Comparison of ENCODE assay signal across 8 cellular contexts in genomic region chr10:114498413-114499111, GRCh38.
DNase-seq lines count a peak whose midpoint lies in the region; ATAC-seq and TF ChIP-seq lines count a peak whose summit lies in the region.

No MANE protein-coding gene starts in this region.

- POLR2A ChIA-PET in WTC11 (lab: Charles Lee), result interaction anchor here (0.8 kb wide), 1 partner anchor 25 kb away, joined by 3 read pairs; no protein-coding TSS in a partner anchor

- no peak for TF ChIP-seq EP300 in transverse colon (IDR thresholded peaks at IDR 0.05; ENCODE audit: low read depth)

- no peaks in the 10 kb centered on the region for H3K27me3 ChIP-seq in transverse colon

- peak overlapping the region; percentile 96 for H3K27ac Mint-ChIP-seq in activated naive CD4-positive, alpha-beta T cell treated with anti-CD3 and anti-CD28 coated beads for 36 hours
- 0 out of 2 replicates have a peak overlapping the region, but pooled peaks have one; percentile 10 for H3K27ac Mint-ChIP-seq in WTC11

- peaks cover 87% of the 10 kb centered on the region for H3K4me1 Mint-ChIP-seq in activated naive CD4-positive, alpha-beta T cell treated with anti-CD3 and anti-CD28 coated beads for 36 hours (ENCODE audit: low read depth)
- peaks cover 4% of the 10 kb centered on the region for H3K4me1 Mint-ChIP-seq in WTC11

- peaks cover 9 to 41% (median 20%) of the 10 kb centered on the region in 4 donors for H3K4me1 ChIP-seq in transverse colon

- H3K9me3 ChIP-seq in transverse colon, result no peaks in the 10 kb centered on the region

- in situ Hi-C loops in transverse colon (cut with MboI; ENCODE audit: low pct_ligation_motif_present in 1 of 4, low pct_unique_long_range_greater_than_20kb in 1 of 4, low sequenced_read_pairs in 3 of 4), result no loop called here

- H3K4me3 Mint-ChIP-seq in activated naive CD4-positive, alpha-beta T cell treated with anti-CD3 and anti-CD28 coated beads for 36 hours, result peak overlapping the region; percentile 56
- no peak overlapping the region for H3K4me3 Mint-ChIP-seq in WTC11

- no peaks in the 10 kb centered on the region for H3K36me3 ChIP-seq in transverse colon

- no peak overlapping the region for H3K4me3 ChIP-seq in transverse colon

- ATAC-seq in HG02970 (IDR thresholded peaks at IDR 0.05; ENCODE audit: low FRiP score, unreplicated experiment), result peak; percentile 58
- no peak for ATAC-seq in WTC11

- H3K36me3 Mint-ChIP-seq in activated naive CD4-positive, alpha-beta T cell treated with anti-CD3 and anti-CD28 coated beads for 36 hours (ENCODE audit: low read depth), result peaks cover 27% of the 10 kb centered on the region
- peaks cover 5% of the 10 kb centered on the region for H3K36me3 Mint-ChIP-seq in WTC11

- TF ChIP-seq CTCF in WTC11 (IDR thresholded peaks at IDR 0.05), result no peak
- no peak for TF ChIP-seq CTCF in transverse colon (IDR thresholded peaks at IDR 0.05)

- peak; percentile 35 for DNase-seq in activated naive CD4-positive, alpha-beta T cell treated with anti-CD3 and anti-CD28 coated beads for 36 hours
- no peak for DNase-seq in activated naive CD4-positive, alpha-beta T cell treated with anti-CD3 and anti-CD28 coated beads, Interleukin-2, amount 50 U/mL, for 16 hours
- DNase-seq in WTC11 (ENCODE audit: low spot score) (no peak), transverse colon (no peak), NCI-H128 (lab: John Stamatoyannopoulos, UW; ENCODE audit: unreplicated experiment) (no peak), DMS53 treated with DMSO at 0.1 percent for 48 hours (lab: John Stamatoyannopoulos, UW; ENCODE audit: unreplicated experiment) (no peak), anterior cingulate cortex (lab: John Stamatoyannopoulos, UW) (no peak)

- CTCF ChIA-PET in activated naive CD4-positive, alpha-beta T cell treated with anti-CD3 and anti-CD28 coated beads for 36 hours (lab: Charles Lee), result interaction anchor here (0.7 to 7.3 kb wide), 10 partner anchors 16 to 194 kb away, joined by 3 to 63 read pairs (median 4); no protein-coding TSS in a partner anchor
- CTCF ChIA-PET in WTC11 (lab: Charles Lee), result interaction anchor here (1.8 kb wide), 1 partner anchor 48 kb away, joined by 6 read pairs; no protein-coding TSS in a partner anchor

- H3K9me3 Mint-ChIP-seq in activated naive CD4-positive, alpha-beta T cell treated with anti-CD3 and anti-CD28 coated beads for 36 hours, result peaks cover 2% of the 10 kb centered on the region
- H3K9me3 Mint-ChIP-seq in WTC11, result peaks cover 3% of the 10 kb centered on the region; the same call in 1 of the 2 replicates

- H3K27ac ChIP-seq in transverse colon, result peak overlapping the region; percentile 85 to 90 (median 88)

- TF ChIP-seq POLR2A in transverse colon (IDR thresholded peaks at IDR 0.05), result no peak

- intact Hi-C loops in activated naive CD4-positive, alpha-beta T cell treated with anti-CD3 and anti-CD28 coated beads for 36 hours (cut with micrococcal nuclease), result loop anchor here (1.0 to 10.0 kb wide), 9 partner anchors 10 to 644 kb away; partner anchors contain the start of genes CCDC186, DCLRE1A, NHLRC2 and TRUB1
- intact Hi-C loops in transverse colon (cut with DNase I; ENCODE audit: low total_unique reads), result no loop called here

- no peaks in the 10 kb centered on the region for H3K27me3 Mint-ChIP-seq in activated naive CD4-positive, alpha-beta T cell treated with anti-CD3 and anti-CD28 coated beads for 36 hours (ENCODE audit: low read depth)
- no peaks in the 10 kb centered on the region for H3K27me3 Mint-ChIP-seq in WTC11 (ENCODE audit: low read depth)

- 67 to 75% methylated on average over 1 to 2 of the region's 2 CpGs for WGBS in transverse colon (ENCODE audit: low coverage in 1 of 2), 2 donors

TF ChIP-seq in WTC11, 78 proteins besides CTCF, POLR2A, EP300 and RAD21:
- TF ChIP-seq, protein P1, sequence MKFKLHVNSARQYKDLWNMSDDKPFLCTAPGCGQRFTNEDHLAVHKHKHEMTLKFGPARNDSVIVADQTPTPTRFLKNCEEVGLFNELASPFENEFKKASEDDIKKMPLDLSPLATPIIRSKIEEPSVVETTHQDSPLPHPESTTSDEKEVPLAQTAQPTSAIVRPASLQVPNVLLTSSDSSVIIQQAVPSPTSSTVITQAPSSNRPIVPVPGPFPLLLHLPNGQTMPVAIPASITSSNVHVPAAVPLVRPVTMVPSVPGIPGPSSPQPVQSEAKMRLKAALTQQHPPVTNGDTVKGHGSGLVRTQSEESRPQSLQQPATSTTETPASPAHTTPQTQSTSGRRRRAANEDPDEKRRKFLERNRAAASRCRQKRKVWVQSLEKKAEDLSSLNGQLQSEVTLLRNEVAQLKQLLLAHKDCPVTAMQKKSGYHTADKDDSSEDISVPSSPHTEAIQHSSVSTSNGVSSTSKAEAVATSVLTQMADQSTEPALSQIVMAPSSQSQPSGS (CRISPR knock-in tag; IDR thresholded peaks at IDR 0.05; ENCODE audit: borderline replicate concordance, low read depth), result no peak
- no peak for TF ChIP-seq ZNF138 (CRISPR knock-in tag; conservative IDR thresholded peaks at IDR 0.05)
- TF ChIP-seq MYBL2 (CRISPR knock-in tag; IDR thresholded peaks at IDR 0.05), result no peak
- no peak for TF ChIP-seq CREB1 (CRISPR knock-in tag; IDR thresholded peaks at IDR 0.05)
- no peak for TF ChIP-seq NFE2L1 (CRISPR knock-in tag; IDR thresholded peaks at IDR 0.05)
- TF ChIP-seq, protein P2, sequence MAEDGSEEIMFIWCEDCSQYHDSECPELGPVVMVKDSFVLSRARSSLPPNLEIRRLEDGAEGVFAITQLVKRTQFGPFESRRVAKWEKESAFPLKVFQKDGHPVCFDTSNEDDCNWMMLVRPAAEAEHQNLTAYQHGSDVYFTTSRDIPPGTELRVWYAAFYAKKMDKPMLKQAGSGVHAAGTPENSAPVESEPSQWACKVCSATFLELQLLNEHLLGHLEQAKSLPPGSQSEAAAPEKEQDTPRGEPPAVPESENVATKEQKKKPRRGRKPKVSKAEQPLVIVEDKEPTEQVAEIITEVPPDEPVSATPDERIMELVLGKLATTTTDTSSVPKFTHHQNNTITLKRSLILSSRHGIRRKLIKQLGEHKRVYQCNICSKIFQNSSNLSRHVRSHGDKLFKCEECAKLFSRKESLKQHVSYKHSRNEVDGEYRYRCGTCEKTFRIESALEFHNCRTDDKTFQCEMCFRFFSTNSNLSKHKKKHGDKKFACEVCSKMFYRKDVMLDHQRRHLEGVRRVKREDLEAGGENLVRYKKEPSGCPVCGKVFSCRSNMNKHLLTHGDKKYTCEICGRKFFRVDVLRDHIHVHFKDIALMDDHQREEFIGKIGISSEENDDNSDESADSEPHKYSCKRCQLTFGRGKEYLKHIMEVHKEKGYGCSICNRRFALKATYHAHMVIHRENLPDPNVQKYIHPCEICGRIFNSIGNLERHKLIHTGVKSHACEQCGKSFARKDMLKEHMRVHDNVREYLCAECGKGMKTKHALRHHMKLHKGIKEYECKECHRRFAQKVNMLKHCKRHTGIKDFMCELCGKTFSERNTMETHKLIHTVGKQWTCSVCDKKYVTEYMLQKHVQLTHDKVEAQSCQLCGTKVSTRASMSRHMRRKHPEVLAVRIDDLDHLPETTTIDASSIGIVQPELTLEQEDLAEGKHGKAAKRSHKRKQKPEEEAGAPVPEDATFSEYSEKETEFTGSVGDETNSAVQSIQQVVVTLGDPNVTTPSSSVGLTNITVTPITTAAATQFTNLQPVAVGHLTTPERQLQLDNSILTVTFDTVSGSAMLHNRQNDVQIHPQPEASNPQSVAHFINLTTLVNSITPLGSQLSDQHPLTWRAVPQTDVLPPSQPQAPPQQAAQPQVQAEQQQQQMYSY (CRISPR knock-in tag; IDR thresholded peaks at IDR 0.05), result no peak
- no peak for TF ChIP-seq NFATC4 (CRISPR knock-in tag; IDR thresholded peaks at IDR 0.05)
- no peak for TF ChIP-seq EMX1 (CRISPR knock-in tag; IDR thresholded peaks at IDR 0.05)
- TF ChIP-seq, protein P3, sequence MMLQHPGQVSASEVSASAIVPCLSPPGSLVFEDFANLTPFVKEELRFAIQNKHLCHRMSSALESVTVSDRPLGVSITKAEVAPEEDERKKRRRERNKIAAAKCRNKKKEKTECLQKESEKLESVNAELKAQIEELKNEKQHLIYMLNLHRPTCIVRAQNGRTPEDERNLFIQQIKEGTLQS (CRISPR knock-in tag; conservative IDR thresholded peaks at IDR 0.05), result no peak
- TF ChIP-seq TCF7 (CRISPR knock-in tag; IDR thresholded peaks at IDR 0.05; ENCODE audit: low read depth), result no peak
- no peak for TF ChIP-seq CBFB (CRISPR knock-in tag; IDR thresholded peaks at IDR 0.05; ENCODE audit: low read depth)
- TF ChIP-seq ZSCAN18 (CRISPR knock-in tag; IDR thresholded peaks at IDR 0.05), result no peak
- no peak for TF ChIP-seq ZNF232 (CRISPR knock-in tag; IDR thresholded peaks at IDR 0.05)
- TF ChIP-seq USF2 (CRISPR knock-in tag; IDR thresholded peaks at IDR 0.05), result no peak
